Comparison of ENCODE assay signal across 23 cellular contexts in the genomic region with DNA sequence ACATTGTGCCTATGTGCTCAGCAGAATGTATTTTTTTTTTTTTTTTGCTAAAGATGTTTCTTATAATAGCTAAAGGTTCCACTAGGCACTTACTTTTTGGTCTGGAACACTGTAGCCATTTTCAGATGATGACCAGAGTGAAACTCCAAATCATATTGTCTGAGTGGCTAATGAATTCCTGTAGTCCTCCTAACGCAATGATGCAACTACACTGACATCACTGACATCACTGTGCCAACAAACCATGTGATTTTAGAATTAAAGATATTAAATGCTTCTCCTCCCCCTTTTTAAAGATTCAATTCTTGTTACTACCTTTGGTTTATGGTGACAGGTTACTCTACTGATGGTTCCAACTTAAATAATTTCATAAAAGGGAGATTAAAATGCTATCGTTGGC.
"Had no signal": no experiment of that assay in that cellular context is flagged by ENCODE, and none has a peak within 500 bp of the region (broad histone marks: within the 10 kb centered on the region; RNA-seq: fewer than 3 reads in every experiment).

No MANE protein-coding gene starts in this region.

- H3K4me1 ChIP-seq: gastrocnemius medialis, uterus had no signal

- H3K36me3 ChIP-seq: esophagus muscularis mucosa, gastrocnemius medialis, ovary, thoracic aorta, uterus, WERI-Rb-1 had no signal

- H3K9me3 ChIP-seq: esophagus muscularis mucosa, gastrocnemius medialis, ovary, thoracic aorta, uterus had no signal

- ATAC-seq: activated CD4-positive, CD25-positive, alpha-beta regulatory T cell treated with anti-CD3 and anti-CD28 coated beads, Interleukin-2, amount 50 U/mL, for 24 hours; gastrocnemius medialis; naive thymus-derived CD4-positive, alpha-beta T cell; sciatic nerve had no signal

- H3K27ac ChIP-seq: esophagus muscularis mucosa, gastrocnemius medialis, hepatocyte, ovary, skin epidermis, thoracic aorta, WERI-Rb-1 had no signal

- H3K4me3 ChIP-seq: esophagus muscularis mucosa, gastrocnemius medialis, hepatocyte, ovary, skin epidermis, thoracic aorta, uterus had no signal

- DNase-seq: activated CD4-positive, alpha-beta T cell treated with anti-CD3 and anti-CD28 coated beads for 48 hours; activated CD4-positive, alpha-beta T cell treated with anti-CD3 and anti-CD28 coated beads, Interleukin-2, amount 50 U/mL, for 48 hours; activated CD8-positive, alpha-beta memory T cell treated with anti-CD3 and anti-CD28 coated beads for 24 hours; activated gamma-delta T cell; activated naive CD4-positive, alpha-beta T cell treated with anti-CD3 and anti-CD28 coated beads, Interleukin-2, amount 10 ng/mL, durations not matched to agents 7 days and 5 days; activated naive CD8-positive, alpha-beta T cell treated with anti-CD3 and anti-CD28 coated beads, Interleukin-2, amount 10 ng/mL, durations not matched to agents 7 days and 5 days; amniotic stem cell; caudate nucleus; gastrocnemius medialis; midbrain; naive thymus-derived CD4-positive, alpha-beta T cell; ovary; retina; stimulated activated CD4-positive, alpha-beta T cell treated with anti-CD3 and anti-CD28 coated beads, Interleukin-4, amount 100 ng/mL, for 24 hours; trophoblast cell; WERI-Rb-1 had no signal

- H3K27me3 ChIP-seq: esophagus muscularis mucosa, gastrocnemius medialis, hepatocyte, ovary, uterus had no signal
